In genomic region chr19:21851596-21852345, GRCh38 we compare ENCODE assay signal across 1 cellular context.
TF ChIP-seq lines count a peak whose summit lies in the region.

No MANE protein-coding gene starts in this region.

TF ChIP-seq in HepG2, 621 proteins besides CTCF, POLR2A, EP300 and RAD21 (continued from another document):
- TF ChIP-seq ZNF678 (CRISPR knock-in tag; IDR thresholded peaks at IDR 0.05) (no peak), HMG20A (CRISPR knock-in tag; IDR thresholded peaks at IDR 0.05; ENCODE audit: borderline replicate concordance) (no peak), KLF11 (CRISPR knock-in tag; IDR thresholded peaks at IDR 0.05) (no peak), ZNF709 (CRISPR knock-in tag; IDR thresholded peaks at IDR 0.05) (no peak), SATB2 (CRISPR knock-in tag; IDR thresholded peaks at IDR 0.05) (no peak), ZNF781 (CRISPR knock-in tag; IDR thresholded peaks at IDR 0.05; ENCODE audit: borderline replicate concordance, not compliant biosample characterization) (no peak), ZNF234 (CRISPR knock-in tag; conservative IDR thresholded peaks at IDR 0.05) (no peak), SUZ12 (IDR thresholded peaks at IDR 0.05; ENCODE audit: low read depth, low read length) (no peak), AHR (CRISPR knock-in tag; IDR thresholded peaks at IDR 0.05) (no peak), CBX2 (IDR thresholded peaks at IDR 0.05; ENCODE audit: low read depth, low read length) (no peak), CBX2 (CRISPR knock-in tag; IDR thresholded peaks at IDR 0.05; ENCODE audit: low read depth) (no peak), ZNF232 (CRISPR knock-in tag; IDR thresholded peaks at IDR 0.05; ENCODE audit: borderline replicate concordance) (no peak), ZNF333 (CRISPR knock-in tag; IDR thresholded peaks at IDR 0.05; ENCODE audit: borderline replicate concordance) (no peak), ZNF558 (CRISPR knock-in tag; IDR thresholded peaks at IDR 0.05; ENCODE audit: borderline replicate concordance) (0 out of 2 replicates have a peak, but pooled peaks have one; percentile 45), DNMT3B (CRISPR knock-in tag; conservative IDR thresholded peaks at IDR 0.05) (no peak), ATAD3A (CRISPR knock-in tag; IDR thresholded peaks at IDR 0.05) (no peak)
- TF ChIP-seq, protein P1, sequence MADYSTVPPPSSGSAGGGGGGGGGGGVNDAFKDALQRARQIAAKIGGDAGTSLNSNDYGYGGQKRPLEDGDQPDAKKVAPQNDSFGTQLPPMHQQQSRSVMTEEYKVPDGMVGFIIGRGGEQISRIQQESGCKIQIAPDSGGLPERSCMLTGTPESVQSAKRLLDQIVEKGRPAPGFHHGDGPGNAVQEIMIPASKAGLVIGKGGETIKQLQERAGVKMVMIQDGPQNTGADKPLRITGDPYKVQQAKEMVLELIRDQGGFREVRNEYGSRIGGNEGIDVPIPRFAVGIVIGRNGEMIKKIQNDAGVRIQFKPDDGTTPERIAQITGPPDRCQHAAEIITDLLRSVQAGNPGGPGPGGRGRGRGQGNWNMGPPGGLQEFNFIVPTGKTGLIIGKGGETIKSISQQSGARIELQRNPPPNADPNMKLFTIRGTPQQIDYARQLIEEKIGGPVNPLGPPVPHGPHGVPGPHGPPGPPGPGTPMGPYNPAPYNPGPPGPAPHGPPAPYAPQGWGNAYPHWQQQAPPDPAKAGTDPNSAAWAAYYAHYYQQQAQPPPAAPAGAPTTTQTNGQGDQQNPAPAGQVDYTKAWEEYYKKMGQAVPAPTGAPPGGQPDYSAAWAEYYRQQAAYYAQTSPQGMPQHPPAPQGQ (CRISPR knock-in tag; IDR thresholded peaks at IDR 0.05; ENCODE audit: borderline replicate concordance) = no peak
- TF ChIP-seq, protein P2, sequence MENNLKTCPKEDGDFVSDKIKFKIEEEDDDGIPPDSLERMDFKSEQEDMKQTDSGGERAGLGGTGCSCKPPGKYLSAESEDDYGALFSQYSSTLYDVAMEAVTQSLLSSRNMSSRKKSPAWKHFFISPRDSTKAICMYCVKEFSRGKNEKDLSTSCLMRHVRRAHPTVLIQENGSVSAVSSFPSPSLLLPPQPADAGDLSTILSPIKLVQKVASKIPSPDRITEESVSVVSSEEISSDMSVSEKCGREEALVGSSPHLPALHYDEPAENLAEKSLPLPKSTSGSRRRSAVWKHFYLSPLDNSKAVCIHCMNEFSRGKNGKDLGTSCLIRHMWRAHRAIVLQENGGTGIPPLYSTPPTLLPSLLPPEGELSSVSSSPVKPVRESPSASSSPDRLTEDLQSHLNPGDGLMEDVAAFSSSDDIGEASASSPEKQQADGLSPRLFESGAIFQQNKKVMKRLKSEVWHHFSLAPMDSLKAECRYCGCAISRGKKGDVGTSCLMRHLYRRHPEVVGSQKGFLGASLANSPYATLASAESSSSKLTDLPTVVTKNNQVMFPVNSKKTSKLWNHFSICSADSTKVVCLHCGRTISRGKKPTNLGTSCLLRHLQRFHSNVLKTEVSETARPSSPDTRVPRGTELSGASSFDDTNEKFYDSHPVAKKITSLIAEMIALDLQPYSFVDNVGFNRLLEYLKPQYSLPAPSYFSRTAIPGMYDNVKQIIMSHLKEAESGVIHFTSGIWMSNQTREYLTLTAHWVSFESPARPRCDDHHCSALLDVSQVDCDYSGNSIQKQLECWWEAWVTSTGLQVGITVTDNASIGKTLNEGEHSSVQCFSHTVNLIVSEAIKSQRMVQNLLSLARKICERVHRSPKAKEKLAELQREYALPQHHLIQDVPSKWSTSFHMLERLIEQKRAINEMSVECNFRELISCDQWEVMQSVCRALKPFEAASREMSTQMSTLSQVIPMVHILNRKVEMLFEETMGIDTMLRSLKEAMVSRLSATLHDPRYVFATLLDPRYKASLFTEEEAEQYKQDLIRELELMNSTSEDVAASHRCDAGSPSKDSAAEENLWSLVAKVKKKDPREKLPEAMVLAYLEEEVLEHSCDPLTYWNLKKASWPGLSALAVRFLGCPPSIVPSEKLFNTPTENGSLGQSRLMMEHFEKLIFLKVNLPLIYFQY (CRISPR knock-in tag; IDR thresholded peaks at IDR 0.05; ENCODE audit: borderline replicate concordance) = no peak
